9 cellular contexts compared by ENCODE assay signal in the genomic region with DNA sequence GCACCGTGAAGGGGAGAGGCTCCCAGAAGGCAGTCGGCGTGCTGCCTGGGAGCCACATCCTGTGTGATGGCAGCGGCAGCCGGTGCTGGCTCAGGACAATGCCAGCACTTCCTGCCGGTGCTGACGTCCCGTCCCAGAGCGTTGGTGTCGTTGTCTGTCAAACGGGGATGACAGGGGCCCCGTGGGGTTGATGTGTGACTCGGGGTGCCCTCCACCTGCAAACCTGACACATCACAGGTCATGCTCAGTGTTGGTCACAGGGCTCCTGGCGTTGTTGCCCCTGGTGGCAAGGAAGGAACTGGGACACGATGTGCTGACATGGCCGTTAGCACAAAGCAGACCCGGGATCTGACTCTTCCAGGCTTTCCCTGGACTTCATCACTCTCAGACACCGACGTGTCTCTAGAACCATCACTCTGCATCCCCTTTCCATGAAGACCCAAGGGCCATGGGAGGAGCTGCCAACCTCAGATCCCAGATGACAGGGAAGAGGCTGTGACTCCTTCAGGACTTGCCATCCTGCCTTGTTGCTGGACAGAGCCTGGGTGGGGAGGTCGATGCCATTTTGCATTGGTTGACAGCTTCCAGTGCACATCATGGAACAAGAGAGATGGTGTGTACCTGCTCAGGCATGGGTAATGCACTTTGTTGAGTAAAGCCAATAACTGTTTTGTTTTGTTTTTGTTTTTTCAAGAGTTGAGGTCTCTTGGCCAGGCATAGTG. TPM values are rescaled to one million over a fixed set of nuclear protein-coding genes. Genes with fewer than 3 reads are reported as not detected.
DNase-seq lines count a peak whose midpoint lies in the region; ATAC-seq, FAIRE-seq and TF ChIP-seq lines count a peak whose summit lies in the region.
"Had no signal": no experiment of that assay in that cellular context is flagged by ENCODE, and none has a peak within 500 bp of the region (broad histone marks: within the 10 kb centered on the region; RNA-seq: fewer than 3 reads in every experiment).

No MANE protein-coding gene starts in this region.

- no peaks in the 10 kb centered on the region for H3K27me3 Mint-ChIP-seq in activated CD8-positive, alpha-beta T cell treated with anti-CD3 and anti-CD28 coated beads for 36 hours

- CTCF ChIA-PET in activated CD8-positive, alpha-beta T cell treated with anti-CD3 and anti-CD28 coated beads for 36 hours (lab: Charles Lee), result interaction anchor here (1.1 to 2.6 kb wide), 3 partner anchors 13 to 95 kb away, joined by 3 to 9 read pairs (median 4); no protein-coding TSS in a partner anchor

- TF ChIP-seq CTCF in activated CD8-positive, alpha-beta T cell treated with anti-CD3 and anti-CD28 coated beads for 36 hours (IDR thresholded peaks at IDR 0.05), result no peak

- POLR2A ChIA-PET in activated CD8-positive, alpha-beta T cell treated with anti-CD3 and anti-CD28 coated beads for 36 hours (lab: Charles Lee), result interaction anchor here (0.6 to 0.7 kb wide), 2 partner anchors 55 to 1354 kb away, joined by 3 read pairs; no protein-coding TSS in a partner anchor

- peak; percentile 88 for DNase-seq in activated CD8-positive, alpha-beta T cell treated with anti-CD3 and anti-CD28 coated beads for 36 hours
- DNase-seq in germinal center (ENCODE audit: low spot score) (peak; percentile 20), frontal cortex (ENCODE audit: low spot score in 2 of 2) (no peak), pons (ENCODE audit: low spot score) (no peak), NCI-H2081 treated with DMSO at 0.1 percent for 48 hours (lab: John Stamatoyannopoulos, UW) (no peak)
- peak; percentile 8 to 15 for DNase-seq in stimulated activated CD8-positive, alpha-beta memory T cell treated with anti-CD3 and anti-CD28 coated beads, Interleukin-15, amount 100 ng/mL, for 4 hours (ENCODE audit: low read depth in 2 of 2)

- H3K36me3 Mint-ChIP-seq in activated CD8-positive, alpha-beta T cell treated with anti-CD3 and anti-CD28 coated beads for 36 hours (ENCODE audit: low read depth), result no peaks in the 10 kb centered on the region

- H3K9me3 Mint-ChIP-seq in activated CD8-positive, alpha-beta T cell treated with anti-CD3 and anti-CD28 coated beads for 36 hours, result no peaks in the 10 kb centered on the region

- H3K4me1 Mint-ChIP-seq in activated CD8-positive, alpha-beta T cell treated with anti-CD3 and anti-CD28 coated beads for 36 hours (ENCODE audit: low read depth), result peaks cover 10% of the 10 kb centered on the region

- H3K4me3 Mint-ChIP-seq in activated CD8-positive, alpha-beta T cell treated with anti-CD3 and anti-CD28 coated beads for 36 hours, result peak overlapping the region; percentile 31

- ATAC-seq in activated CD8-positive, alpha-beta T cell treated with anti-CD3 and anti-CD28 coated beads for 36 hours, result peak; percentile 98
- no peak for ATAC-seq in GM18520 (IDR thresholded peaks at IDR 0.05; ENCODE audit: unreplicated experiment)

- peak overlapping the region; percentile 76 for H3K27ac Mint-ChIP-seq in activated CD8-positive, alpha-beta T cell treated with anti-CD3 and anti-CD28 coated beads for 36 hours

- intact Hi-C loops in activated CD8-positive, alpha-beta T cell treated with anti-CD3 and anti-CD28 coated beads for 36 hours (cut with micrococcal nuclease), result no loop called here

- TF ChIP-seq EP300 in Ishikawa (IDR thresholded peaks at IDR 0.05; ENCODE audit: borderline replicate concordance), result no peak

- TF ChIP-seq RAD21 in Ishikawa (IDR thresholded peaks at IDR 0.05; ENCODE audit: low read depth), result no peak

- FAIRE-seq in frontal cortex (lab: Jason Lieb, UNC), result no peak
- FAIRE-seq: keratinocyte had no signal

TF ChIP-seq in Ishikawa, 13 proteins besides CTCF, POLR2A, EP300 and RAD21:
- TF ChIP-seq CEBPB (IDR thresholded peaks at IDR 0.05) (no peak), EGR1 (IDR thresholded peaks at IDR 0.05) (no peak), TEAD4 (IDR thresholded peaks at IDR 0.05) (no peak), ZBTB7A (IDR thresholded peaks at IDR 0.05; ENCODE audit: low read depth) (no peak), TCF12 (IDR thresholded peaks at IDR 0.05; ENCODE audit: low read depth) (no peak), TAF1 (IDR thresholded peaks at IDR 0.05; ENCODE audit: low read depth) (no peak), NFIC (IDR thresholded peaks at IDR 0.05) (no peak), CREB1 (IDR thresholded peaks at IDR 0.05; ENCODE audit: low read depth) (no peak)
- TF ChIP-seq, protein P1, sequence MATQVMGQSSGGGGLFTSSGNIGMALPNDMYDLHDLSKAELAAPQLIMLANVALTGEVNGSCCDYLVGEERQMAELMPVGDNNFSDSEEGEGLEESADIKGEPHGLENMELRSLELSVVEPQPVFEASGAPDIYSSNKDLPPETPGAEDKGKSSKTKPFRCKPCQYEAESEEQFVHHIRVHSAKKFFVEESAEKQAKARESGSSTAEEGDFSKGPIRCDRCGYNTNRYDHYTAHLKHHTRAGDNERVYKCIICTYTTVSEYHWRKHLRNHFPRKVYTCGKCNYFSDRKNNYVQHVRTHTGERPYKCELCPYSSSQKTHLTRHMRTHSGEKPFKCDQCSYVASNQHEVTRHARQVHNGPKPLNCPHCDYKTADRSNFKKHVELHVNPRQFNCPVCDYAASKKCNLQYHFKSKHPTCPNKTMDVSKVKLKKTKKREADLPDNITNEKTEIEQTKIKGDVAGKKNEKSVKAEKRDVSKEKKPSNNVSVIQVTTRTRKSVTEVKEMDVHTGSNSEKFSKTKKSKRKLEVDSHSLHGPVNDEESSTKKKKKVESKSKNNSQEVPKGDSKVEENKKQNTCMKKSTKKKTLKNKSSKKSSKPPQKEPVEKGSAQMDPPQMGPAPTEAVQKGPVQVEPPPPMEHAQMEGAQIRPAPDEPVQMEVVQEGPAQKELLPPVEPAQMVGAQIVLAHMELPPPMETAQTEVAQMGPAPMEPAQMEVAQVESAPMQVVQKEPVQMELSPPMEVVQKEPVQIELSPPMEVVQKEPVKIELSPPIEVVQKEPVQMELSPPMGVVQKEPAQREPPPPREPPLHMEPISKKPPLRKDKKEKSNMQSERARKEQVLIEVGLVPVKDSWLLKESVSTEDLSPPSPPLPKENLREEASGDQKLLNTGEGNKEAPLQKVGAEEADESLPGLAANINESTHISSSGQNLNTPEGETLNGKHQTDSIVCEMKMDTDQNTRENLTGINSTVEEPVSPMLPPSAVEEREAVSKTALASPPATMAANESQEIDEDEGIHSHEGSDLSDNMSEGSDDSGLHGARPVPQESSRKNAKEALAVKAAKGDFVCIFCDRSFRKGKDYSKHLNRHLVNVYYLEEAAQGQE (IDR thresholded peaks at IDR 0.05; ENCODE audit: low read depth), result peak; percentile 62; the same call in 1 of the 2 replicates

RNA-seq across cellular contexts. Expression of a gene that starts 21.5 kb away (rescaled TPM):
- total RNA-seq in activated CD8-positive, alpha-beta T cell treated with anti-CD3 and anti-CD28 coated beads for 36 hours, result under 1 TPM in 1 of 2 experiments, not detected in 1; 0.11 TPM
- 6.1 TPM for total RNA-seq in frontal cortex

RNA-seq across cellular contexts. Expression of a gene that starts 34.7 kb away (rescaled TPM):
- total RNA-seq in activated CD8-positive, alpha-beta T cell treated with anti-CD3 and anti-CD28 coated beads for 36 hours, result 10 to 100 TPM; 36.2 to 39.8 TPM
- total RNA-seq in frontal cortex, result 0.82 TPM

Comparison
In these comparisons a context has a peak if more than half of its experiments do, and no peak if none do; other contexts are left out.
1. DNase-seq: peak in activated CD8-positive, alpha-beta T cell treated with anti-CD3 and anti-CD28 coated beads for 36 hours (single experiment), germinal center (single experiment) and stimulated activated CD8-positive, alpha-beta memory T cell treated with anti-CD3 and anti-CD28 coated beads, Interleukin-15, amount 100 ng/mL, for 4 hours (2 of 2); none in frontal cortex (0 of 2), pons (single experiment) and NCI-H2081 treated with DMSO at 0.1 percent for 48 hours (single experiment).
2. RNA of a gene that starts 34.7 kb away (total RNA-seq): 36.2 to 39.8 TPM in activated CD8-positive, alpha-beta T cell treated with anti-CD3 and anti-CD28 coated beads for 36 hours; 0.82 TPM in frontal cortex (single experiment); every median in the first group is over 10 times any median in the second.